Comparison of ENCODE assay signal across 24 cellular contexts in genomic region chr6:49328051-49328450, GRCh38.
DNase-seq lines count a peak whose midpoint lies in the region; ATAC-seq and TF ChIP-seq lines count a peak whose summit lies in the region.
"Had no signal": no experiment of that assay in that cellular context is flagged by ENCODE, and none has a peak within 500 bp of the region (broad histone marks: within the 10 kb centered on the region; RNA-seq: fewer than 3 reads in every experiment).

No MANE protein-coding gene starts in this region.

- peaks cover 25% of the 10 kb centered on the region; the same call in 1 of the 2 replicates for H3K36me3 Mint-ChIP-seq in HFFc6 (ENCODE audit: low read depth)
- H3K36me3 Mint-ChIP-seq: activated naive CD8-positive, alpha-beta T cell treated with anti-CD3 and anti-CD28 coated beads for 36 hours; brain had no signal

- H3K27me3 Mint-ChIP-seq in HFFc6 (ENCODE audit: insufficient read depth), result no peaks in the 10 kb centered on the region
- H3K27me3 Mint-ChIP-seq: activated naive CD8-positive, alpha-beta T cell treated with anti-CD3 and anti-CD28 coated beads for 36 hours; brain; stimulated activated naive CD8-positive, alpha-beta T cell treated with anti-CD3 and anti-CD28 coated beads, Interleukin-15, amount 100 ng/mL, for 72 hours had no signal

- H3K9ac ChIP-seq in SK-N-SH (no peak overlapping the region), fibroblast of lung (ENCODE audit: insufficient read depth, low read length) (no peak overlapping the region)

- H4K20me1 ChIP-seq in SK-N-SH (ENCODE audit: insufficient read depth), result no peaks in the 10 kb centered on the region
- no peaks in the 10 kb centered on the region for H4K20me1 ChIP-seq in fibroblast of lung (ENCODE audit: control insufficient read depth, extremely low read depth, insufficient read depth, low read length)
- H4K20me1 ChIP-seq in osteoblast (ENCODE audit: insufficient read depth, low read length), result no peaks in the 10 kb centered on the region

- intact Hi-C loops in sciatic nerve (cut with DNase I), result no loop called here
- intact Hi-C loops in thyroid gland (cut with DNase I), result no loop called here

- H3K27ac Mint-ChIP-seq in HFFc6, result peak overlapping the region; percentile 66
- H3K27ac Mint-ChIP-seq: activated naive CD8-positive, alpha-beta T cell treated with anti-CD3 and anti-CD28 coated beads for 36 hours; activated T-helper 1 cell treated with anti-CD3 and anti-CD28 coated beads, Interleukin-12 subunit alpha, Interleukin-12 subunit beta, Interleukin-2, Interleukin-4 antibody, amounts not matched to agents 30 ng/mL and 10 ng/mL and 1 ng/mL, durations not matched to agents 14 hours and 24 hours and 36 hours; stimulated activated naive CD8-positive, alpha-beta T cell treated with anti-CD3 and anti-CD28 coated beads, Interleukin-15, amount 100 ng/mL, for 72 hours had no signal

- CTCF ChIA-PET in SK-N-SH (lab: Yijun Ruan, JAX), result no interaction called here

- TF ChIP-seq EP300 in SK-N-SH (IDR thresholded peaks at IDR 0.05; ENCODE audit: borderline replicate concordance in 1 of 2, low read depth in 1 of 2, low read length in 1 of 2), result 0 out of 4 replicates have a peak, but pooled peaks of 1 of the 2 experiments have one; percentile 48

- H3K4me3 ChIP-seq in SK-N-SH (ENCODE audit: low read depth in 2 of 2, low read length in 1 of 2) (no peak overlapping the region), fibroblast of lung (replicated peaks in 1 of 4; ENCODE audit: control extremely low read depth in 1 of 4, insufficient read depth in 1 of 4, low read depth in 3 of 4, low read length in 4 of 4) (no peak overlapping the region), osteoblast (ENCODE audit: insufficient read depth, low read length) (no peak overlapping the region), thyroid gland (replicated peaks in 1 of 3) (no peak overlapping the region)
- H3K4me3 ChIP-seq: dorsolateral prefrontal cortex, gastroesophageal sphincter, spleen, upper lobe of right lung had no signal

- H3K36me3 ChIP-seq in SK-N-SH (replicated peaks in 1 of 2; ENCODE audit: control insufficient read depth in 1 of 2, insufficient read depth in 2 of 2, low read length in 1 of 2), result no peaks in the 10 kb centered on the region
- no peaks in the 10 kb centered on the region for H3K36me3 ChIP-seq in fibroblast of lung (ENCODE audit: control insufficient read depth, insufficient read depth, low read length)
- H3K36me3 ChIP-seq in osteoblast (ENCODE audit: insufficient read depth, low read length), result no peaks in the 10 kb centered on the region
- H3K36me3 ChIP-seq in thyroid gland, result no peaks in the 10 kb centered on the region
- H3K36me3 ChIP-seq: gastroesophageal sphincter, spleen, upper lobe of right lung had no signal

- WGBS in SK-N-SH (ENCODE audit: low lambda C conversion rate), result 59% methylated on average over 1 of the region's 1 CpG
- 59 to 63% methylated on average over 1 of the region's 1 CpG for WGBS in thyroid gland, 2 donors

- POLR2A ChIA-PET in SK-N-SH (lab: Yijun Ruan, JAX), result no interaction called here

- H3K4me3 Mint-ChIP-seq in HFFc6, result peak overlapping the region; percentile 3; the same call in 1 of the 2 replicates
- H3K4me3 Mint-ChIP-seq: activated naive CD8-positive, alpha-beta T cell treated with anti-CD3 and anti-CD28 coated beads for 36 hours; activated T-helper 1 cell treated with anti-CD3 and anti-CD28 coated beads, Interleukin-12 subunit alpha, Interleukin-12 subunit beta, Interleukin-2, Interleukin-4 antibody, amounts not matched to agents 30 ng/mL and 10 ng/mL and 1 ng/mL, durations not matched to agents 14 hours and 24 hours and 36 hours; brain; stimulated activated naive CD8-positive, alpha-beta T cell treated with anti-CD3 and anti-CD28 coated beads, Interleukin-15, amount 100 ng/mL, for 72 hours had no signal

- H3K9me3 ChIP-seq in SK-N-SH, result no peaks in the 10 kb centered on the region
- no peaks in the 10 kb centered on the region for H3K9me3 ChIP-seq in fibroblast of lung (ENCODE audit: control insufficient read depth, insufficient read depth, low read depth, low read length)
- H3K9me3 ChIP-seq in osteoblast (ENCODE audit: low read depth, low read length), result no peaks in the 10 kb centered on the region
- H3K9me3 ChIP-seq in thyroid gland, result no peaks in the 10 kb centered on the region
- H3K9me3 ChIP-seq: gastroesophageal sphincter, spleen, upper lobe of right lung had no signal

- H3K9me2 ChIP-seq in SK-N-SH, result no peaks in the 10 kb centered on the region

- no peak for TF ChIP-seq RAD21 in SK-N-SH (IDR thresholded peaks at IDR 0.05; ENCODE audit: low read length)

- H3K4me2 ChIP-seq in SK-N-SH, result no peak overlapping the region
- no peak overlapping the region for H3K4me2 ChIP-seq in fibroblast of lung (ENCODE audit: extremely low read depth, insufficient read depth, low read length)
- no peak overlapping the region for H3K4me2 ChIP-seq in osteoblast (ENCODE audit: insufficient read depth, low read length)

- H3K9me3 Mint-ChIP-seq in HFFc6, result peaks cover 9% of the 10 kb centered on the region
- H3K9me3 Mint-ChIP-seq: activated naive CD8-positive, alpha-beta T cell treated with anti-CD3 and anti-CD28 coated beads for 36 hours; activated T-helper 1 cell treated with anti-CD3 and anti-CD28 coated beads, Interleukin-12 subunit alpha, Interleukin-12 subunit beta, Interleukin-2, Interleukin-4 antibody, amounts not matched to agents 30 ng/mL and 10 ng/mL and 1 ng/mL, durations not matched to agents 14 hours and 24 hours and 36 hours; brain; stimulated activated naive CD8-positive, alpha-beta T cell treated with anti-CD3 and anti-CD28 coated beads, Interleukin-15, amount 100 ng/mL, for 72 hours had no signal

- TF ChIP-seq CTCF in HFFc6 (IDR thresholded peaks at IDR 0.05) (no peak), SK-N-SH (IDR thresholded peaks at IDR 0.05) (no peak), fibroblast of lung (conservative IDR thresholded peaks at IDR 0.05 in 1 of 2, IDR thresholded peaks at IDR 0.05 in 1 of 2; ENCODE audit: low read depth in 1 of 2, low read length in 2 of 2) (no peak), osteoblast (IDR thresholded peaks at IDR 0.05; ENCODE audit: extremely low read depth, low read depth, low read length) (no peak), thyroid gland (IDR thresholded peaks at IDR 0.05) (no peak)

- peaks cover 6% of the 10 kb centered on the region for H3F3A ChIP-seq in SK-N-SH (replicated peaks; ENCODE audit: insufficient read depth)

- H3K27me3 ChIP-seq in SK-N-SH (ENCODE audit: insufficient read depth) (no peaks in the 10 kb centered on the region), fibroblast of lung (ENCODE audit: control insufficient read depth, insufficient read depth, low read length) (no peaks in the 10 kb centered on the region), osteoblast (ENCODE audit: insufficient read depth, low read length) (no peaks in the 10 kb centered on the region), thyroid gland (no peaks in the 10 kb centered on the region)
- H3K27me3 ChIP-seq: dorsolateral prefrontal cortex, gastroesophageal sphincter, spleen, upper lobe of right lung had no signal

- no peak for TF ChIP-seq POLR2A in thyroid gland (IDR thresholded peaks at IDR 0.05)

- peak overlapping the region; percentile 35; the same call in 1 of the 2 replicates for H2AFZ ChIP-seq in SK-N-SH (ENCODE audit: low read depth)
- peak overlapping the region; percentile 42 for H2AFZ ChIP-seq in fibroblast of lung (ENCODE audit: low read length)
- peak overlapping the region; percentile 79 for H2AFZ ChIP-seq in osteoblast (ENCODE audit: low read length)

- ATAC-seq in sciatic nerve, result no peak
- ATAC-seq: gastroesophageal sphincter; PC-3; stimulated activated naive CD8-positive, alpha-beta T cell treated with anti-CD3 and anti-CD28 coated beads, Interleukin-15, amount 100 ng/mL, for 72 hours; upper lobe of right lung had no signal

- H3K4me1 Mint-ChIP-seq in HFFc6 (ENCODE audit: low read depth), result peaks cover 60% of the 10 kb centered on the region
- H3K4me1 Mint-ChIP-seq: activated naive CD8-positive, alpha-beta T cell treated with anti-CD3 and anti-CD28 coated beads for 36 hours; stimulated activated naive CD8-positive, alpha-beta T cell treated with anti-CD3 and anti-CD28 coated beads, Interleukin-15, amount 100 ng/mL, for 72 hours had no signal

- H3K79me2 ChIP-seq in SK-N-SH (ENCODE audit: insufficient read depth) (no peaks in the 10 kb centered on the region), fibroblast of lung (ENCODE audit: control insufficient read depth, insufficient read depth, low read length) (no peaks in the 10 kb centered on the region), osteoblast (ENCODE audit: insufficient read depth, low read length) (no peaks in the 10 kb centered on the region)

- H3K4me1 ChIP-seq in SK-N-SH (ENCODE audit: control insufficient read depth in 1 of 2, insufficient read depth in 2 of 2, low read depth in 1 of 2, low read length in 1 of 2) (peaks cover 4 to 7% of the 10 kb centered on the region in 2 experiments; a peak in 3 of 4 replicates), fibroblast of lung (ENCODE audit: control insufficient read depth, extremely low read depth, insufficient read depth, low read length) (no peaks in the 10 kb centered on the region), osteoblast (ENCODE audit: insufficient read depth, low read length) (peaks cover 25% of the 10 kb centered on the region), thyroid gland (no peaks in the 10 kb centered on the region)
- H3K4me1 ChIP-seq: spleen, upper lobe of right lung had no signal

- DNase-seq in HFFc6 (no peak), SK-N-SH (peak; percentile 4), fibroblast of lung (ENCODE audit: low read depth in 2 of 2) (no peak), osteoblast (ENCODE audit: insufficient read length, low spot score, missing footprints) (no peak), mucosa of gallbladder (ENCODE audit: low spot score) (no peak), sciatic nerve (ENCODE audit: low spot score) (no peak), thyroid gland (no peak)
- DNase-seq: activated CD4-positive, alpha-beta T cell treated with anti-CD3 and anti-CD28 coated beads for 48 hours; activated naive CD8-positive, alpha-beta T cell treated with anti-CD3 and anti-CD28 coated beads for 36 hours; AML-193; dorsolateral prefrontal cortex; H7; NCI-H1092 treated with DMSO at 0.1 percent for 48 hours; NCI-H2107; NCI-H82; PC-3; SIG-M5; spleen; stimulated activated CD4-positive, alpha-beta T cell treated with anti-CD3 and anti-CD28 coated beads, Interleukin-4, amount 100 ng/mL, for 24 hours; stimulated activated naive CD8-positive, alpha-beta T cell treated with anti-CD3 and anti-CD28 coated beads, Interleukin-15, amount 100 ng/mL, for 72 hours; upper lobe of right lung had no signal

- H3K27ac ChIP-seq in SK-N-SH (ENCODE audit: low read depth in 2 of 2, low read length in 1 of 2), result peak overlapping the region; percentile 53 to 79; a peak in 3 of 4 replicates
- H3K27ac ChIP-seq in fibroblast of lung (ENCODE audit: insufficient read depth, low read length), result no peak overlapping the region
- H3K27ac ChIP-seq in osteoblast (ENCODE audit: low read depth, low read length), result peak overlapping the region; percentile 39
- H3K27ac ChIP-seq in thyroid gland, result no peak overlapping the region
- H3K27ac ChIP-seq: gastroesophageal sphincter, spleen, upper lobe of right lung had no signal

TF ChIP-seq in SK-N-SH, 30 proteins besides CTCF, POLR2A, EP300 and RAD21 (continues in another document):
- TF ChIP-seq FOXJ3 (CRISPR knock-in tag; IDR thresholded peaks at IDR 0.05) (no peak), FOSL2 (IDR thresholded peaks at IDR 0.05; ENCODE audit: borderline replicate concordance, low read depth) (no peak), NFIC (IDR thresholded peaks at IDR 0.05; ENCODE audit: borderline replicate concordance) (no peak)

Comparison
In these comparisons a context has a peak if more than half of its experiments do, and no peak if none do; other contexts are left out.
1. H3K27ac ChIP-seq: peak in SK-N-SH (2 of 2) and osteoblast (single experiment); none in fibroblast of lung (single experiment) and thyroid gland (0 of 3).
2. Peak in every context shown above with its lines, with median percentiles within 50 percentile points of each other: H2AFZ ChIP-seq.